In the genomic region with DNA sequence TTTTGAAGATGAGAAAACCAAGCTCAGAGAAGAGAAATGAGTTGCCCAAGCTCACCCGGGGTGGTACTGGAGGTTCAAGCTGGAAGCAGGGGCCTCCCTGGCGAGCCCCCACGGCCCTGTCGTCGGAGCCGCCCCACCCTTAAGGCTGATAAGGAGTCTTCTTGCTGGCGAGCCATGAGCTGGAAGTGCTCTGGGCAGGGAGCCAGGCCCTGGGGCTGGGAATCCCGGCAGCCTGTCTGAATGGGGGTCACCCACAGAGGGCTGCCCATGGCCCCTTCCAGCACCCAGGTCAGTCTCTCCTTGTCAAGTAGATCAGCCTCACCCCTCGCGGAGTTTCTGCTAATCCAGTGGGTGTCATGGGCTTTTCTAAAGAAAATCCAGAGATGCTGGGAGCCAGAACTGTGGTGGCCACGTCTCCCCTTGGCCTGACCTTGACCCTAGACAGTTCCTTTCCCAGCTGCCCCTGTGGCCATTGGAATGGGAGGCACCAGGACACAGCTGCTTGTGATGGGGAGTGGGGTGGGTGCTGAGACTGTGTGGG, we compare ENCODE assay signal across 1 cellular context.
TF ChIP-seq lines count a peak whose summit lies in the region.

No MANE protein-coding gene starts in this region.

TF ChIP-seq in HepG2, 621 proteins besides CTCF, POLR2A, EP300 and RAD21:
- TF ChIP-seq NR2F6 (IDR thresholded peaks at IDR 0.05) (0 out of 2 replicates have a peak, but pooled peaks have one; percentile 8), NR2F6 (CRISPR knock-in tag; IDR thresholded peaks at IDR 0.05) (peak; percentile 50; the same call in 1 of the 2 replicates), RARA (CRISPR knock-in tag; IDR thresholded peaks at IDR 0.05) (peak; percentile 69), ZNF891 (CRISPR knock-in tag; IDR thresholded peaks at IDR 0.05) (no peak)
